ENCODE assay signal across 8 cellular contexts in the genomic region with DNA sequence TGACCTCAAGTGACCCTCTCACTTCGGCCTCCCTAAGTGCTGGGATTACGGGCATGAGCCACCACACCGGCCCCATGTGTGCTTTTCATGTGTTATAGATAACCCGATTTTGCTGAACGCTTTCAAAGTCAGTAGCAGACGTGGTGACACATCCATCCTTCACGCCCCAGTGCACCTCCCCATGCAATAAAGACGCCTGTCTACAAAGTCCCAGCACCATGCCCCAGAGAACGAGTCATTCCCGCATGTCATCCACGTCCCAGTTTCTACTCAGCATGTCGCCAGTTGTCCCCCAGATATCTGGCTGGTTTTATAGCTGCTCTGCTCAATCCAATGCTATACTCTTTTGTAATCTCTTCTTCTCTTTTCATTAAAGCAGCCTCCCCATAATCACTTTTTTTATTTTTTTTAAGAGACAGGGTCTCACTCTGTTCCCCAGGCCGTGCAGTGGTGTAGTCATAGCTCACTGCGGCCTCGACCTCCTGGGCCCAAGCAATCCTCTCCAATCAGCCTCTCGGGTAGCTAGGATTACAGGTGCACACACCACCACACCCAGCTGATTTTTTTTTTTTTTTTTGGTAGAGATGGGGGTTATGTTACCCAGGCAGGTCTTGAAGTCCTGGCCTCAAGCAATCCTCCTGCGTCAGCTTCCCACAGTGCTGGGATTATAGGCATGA. TPM values are rescaled to one million over a fixed set of nuclear protein-coding genes. Genes with fewer than 3 reads are reported as not detected.
DNase-seq lines count a peak whose midpoint lies in the region; ATAC-seq lines count a peak whose summit lies in the region.

No MANE protein-coding gene starts in this region.

- H3K27me3 Mint-ChIP-seq in naive B cell, result no peaks in the 10 kb centered on the region

- H3K4me1 Mint-ChIP-seq in naive B cell, result peaks cover 69 to 93% (median 89%) of the 10 kb centered on the region in 3 donors

- ATAC-seq in GM18870 (IDR thresholded peaks at IDR 0.05; ENCODE audit: unreplicated experiment), result peak; percentile 16
- ATAC-seq in naive B cell (ENCODE audit: low read depth in 2 of 2), result peak; percentile 35 to 57
- ATAC-seq in HG02884 (IDR thresholded peaks at IDR 0.05; ENCODE audit: unreplicated experiment), result no peak
- no peak for ATAC-seq in GM21526 (IDR thresholded peaks at IDR 0.05; ENCODE audit: low FRiP score, unreplicated experiment)

- H3K9me3 Mint-ChIP-seq in naive B cell, result no peaks in the 10 kb centered on the region

- DNase-seq in LoVo (ENCODE audit: low spot score) (peak; percentile 66), naive B cell (peak; percentile 61), DMS153 treated with DMSO at 0.1 percent for 48 hours (lab: John Stamatoyannopoulos, UW; ENCODE audit: unreplicated experiment) (no peak), Ammon's horn (ENCODE audit: low spot score) (no peak)
- DNase-seq in activated T-cell treated with anti-CD3 and anti-CD28 coated beads, Interleukin-2, amount 50 U/mL, for 1 hour, result peak; percentile 45

- H3K36me3 Mint-ChIP-seq in naive B cell, result peaks cover 4 to 5% of the 10 kb centered on the region in 2 donors

- peak overlapping the region; percentile 77 to 92 (median 90) for H3K4me3 Mint-ChIP-seq in naive B cell

- H3K27ac Mint-ChIP-seq in naive B cell, result peak overlapping the region; percentile 97 to 100 (median 98)

RNA-seq across cellular contexts. Expression of a gene that starts 42.5 kb away (rescaled TPM):
- polyA plus RNA-seq in naive B cell (ENCODE audit: low read depth in 6 of 6), result 100 to 1,000 TPM in 1 of 6 donors, 10 to 100 TPM in 5; 53.6 to 111 (median 63.0) TPM

RNA-seq across cellular contexts. Expression of a gene that starts 59.2 kb away (rescaled TPM):
- 10 to 100 TPM; 39.0 to 82.5 (median 46.2) TPM for polyA plus RNA-seq in naive B cell (ENCODE audit: low read depth in 6 of 6)

Comparison
In these comparisons a context has a peak if more than half of its experiments do, and no peak if none do; other contexts are left out.
1. ATAC-seq: peak in GM18870 (single experiment) and naive B cell (2 of 2); none in HG02884 (single experiment) and GM21526 (single experiment).
2. DNase-seq: peak in LoVo (single experiment), activated T-cell treated with anti-CD3 and anti-CD28 coated beads, Interleukin-2, amount 50 U/mL, for 1 hour (single experiment) and naive B cell (single experiment); none in DMS153 treated with DMSO at 0.1 percent for 48 hours (single experiment) and Ammon's horn (single experiment).